35 cellular contexts compared by ENCODE assay signal in the genomic region with DNA sequence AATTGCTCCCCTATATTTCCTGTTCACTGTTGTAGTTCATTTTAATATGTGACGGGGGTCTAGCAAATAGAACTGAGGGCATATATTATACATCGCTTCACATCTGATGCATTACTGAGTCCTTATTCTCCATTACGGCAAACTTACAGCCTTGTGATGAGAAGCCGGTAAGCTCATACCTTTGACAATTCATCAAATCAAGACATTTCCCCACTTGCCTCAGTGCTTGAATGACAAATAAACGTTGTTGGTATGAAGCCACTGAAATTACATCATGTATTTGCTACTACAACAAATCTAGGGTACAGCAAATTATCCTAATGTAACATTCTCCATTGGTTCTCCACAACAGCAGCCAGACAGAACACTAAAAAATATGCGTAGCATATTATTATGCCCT.
"Had no signal": no experiment of that assay in that cellular context is flagged by ENCODE, and none has a peak within 500 bp of the region (broad histone marks: within the 10 kb centered on the region; RNA-seq: fewer than 3 reads in every experiment).

No MANE protein-coding gene starts in this region.

- H3K36me3 ChIP-seq: MG63 had no signal

- H3K9me3 ChIP-seq: MG63 had no signal

- H3K27me3 ChIP-seq: MG63 had no signal

- DNase-seq: Karpas-422, Kasumi-1, MG63, MM.1S, MV-4-11, NCI-H1048, NCI-H1092, NCI-H1092 treated with DMSO at 0.1 percent for 48 hours, NCI-H1105, NCI-H1105 treated with DMSO at 0.1 percent for 48 hours, NCI-H1417, NCI-H1417 treated with DMSO at 0.1 percent for 48 hours, NCI-H1436, NCI-H1436 treated with DMSO at 0.1 percent for 48 hours, NCI-H146, NCI-H1694, NCI-H1694 treated with DMSO at 0.1 percent for 48 hours, NCI-H187, NCI-H187 treated with DMSO at 0.1 percent for 48 hours, NCI-H1930, NCI-H2029, NCI-H2029 treated with DMSO at 0.1 percent for 48 hours, NCI-H2081, NCI-H2081 treated with DMSO at 0.1 percent for 48 hours, NCI-H2107, NCI-H2171, NCI-H2171 treated with DMSO at 0.1 percent for 48 hours, NCI-H2227 treated with DMSO at 0.1 percent for 48 hours, NCI-H226, NCI-H345, NCI-H446, NCI-H446 treated with DMSO at 0.1 percent for 48 hours, NCI-H510A, NCI-H510A treated with DMSO at 0.1 percent for 48 hours had no signal

- H3K4me2 ChIP-seq: KMS-11 had no signal

- H3K9ac ChIP-seq: KMS-11 had no signal

- H3K27ac ChIP-seq: KMS-11 had no signal

- H3K4me3 ChIP-seq: MG63 had no signal
